19 cellular contexts compared by ENCODE assay signal in genomic region chr21:40819262-40819661, GRCh38. TPM values are rescaled to one million over a fixed set of nuclear protein-coding genes. Genes with fewer than 3 reads are reported as not detected.
A peak's percentile ranks its signal among the peaks of the same experiment; 100 is the strongest.
DNase-seq lines count a peak whose midpoint lies in the region; ATAC-seq and TF ChIP-seq lines count a peak whose summit lies in the region.
"Had no signal": no experiment of that assay in that cellular context is flagged by ENCODE, and none has a peak within 500 bp of the region (broad histone marks: within the 10 kb centered on the region; RNA-seq: fewer than 3 reads in every experiment).

No MANE protein-coding gene starts in this region.

- no peaks in the 10 kb centered on the region for H3K9me3 Mint-ChIP-seq in Caco-2 (ENCODE audit: unreplicated experiment)

- DNase-seq in A673 (ENCODE audit: low spot score) (peak; percentile 17), EH (ENCODE audit: low read depth) (peak; percentile 14), NCI-H69 (lab: John Stamatoyannopoulos, UW) (peak; percentile 37), Caco-2 (no peak)
- DNase-seq: ACHN; AML-193; BE2C; CD4-positive, CD25-positive, alpha-beta regulatory T cell; CD8-positive, alpha-beta T cell; DMS 273 treated with DMSO at 0.1 percent for 48 hours; DMS79; GF-D8; H7; HCEC 1CT had no signal

- H3K4me3 Mint-ChIP-seq in Caco-2 (ENCODE audit: unreplicated experiment), result no peak overlapping the region
- H3K4me3 Mint-ChIP-seq: CD4-positive, CD25-positive, alpha-beta regulatory T cell; CD8-positive, alpha-beta T cell had no signal

- H3K27ac ChIP-seq in A673 (ENCODE audit: low read depth, low read length, poor library complexity, severe bottlenecking), result no peak overlapping the region
- H3K27ac ChIP-seq: 22Rv1, C4-2B had no signal

- H3K27me3 ChIP-seq in A673 (replicated peaks; ENCODE audit: insufficient read depth, low read depth, low read length, poor library complexity), result no peaks in the 10 kb centered on the region
- no peaks in the 10 kb centered on the region for H3K27me3 ChIP-seq in Caco-2 (replicated peaks; ENCODE audit: control insufficient read depth, insufficient read depth, low read length)
- H3K27me3 ChIP-seq: BE2C had no signal

- no peaks in the 10 kb centered on the region for H3K4me1 Mint-ChIP-seq in Caco-2 (ENCODE audit: low read depth, unreplicated experiment)
- H3K4me1 Mint-ChIP-seq: CD4-positive, CD25-positive, alpha-beta regulatory T cell had no signal

- H3K4me3 ChIP-seq in A673 (ENCODE audit: low read depth, low read length, poor library complexity, severe bottlenecking) (no peak overlapping the region), Caco-2 (ENCODE audit: low read depth, low read length) (no peak overlapping the region)

- TF ChIP-seq CTCF in A673 (conservative IDR thresholded peaks at IDR 0.05; ENCODE audit: low read depth, low read length) (no peak), Caco-2 (IDR thresholded peaks at IDR 0.05; ENCODE audit: insufficient read depth in 1 of 2, low read depth in 1 of 2, low read length in 1 of 2, severe bottlenecking in 1 of 2, unreplicated experiment in 1 of 2) (no peak)

- POLR2A ChIA-PET in A673 (lab: Charles Lee; ENCODE audit: low non-redundant PET) (no interaction called here), Caco-2 (lab: Charles Lee) (no interaction called here)

- CTCF ChIA-PET in A673 (lab: Charles Lee) (no interaction called here), Caco-2 (lab: Charles Lee) (no interaction called here)

- H3K4me1 ChIP-seq in A673 (ENCODE audit: insufficient read depth, low read length, poor library complexity, severe bottlenecking) (no peaks in the 10 kb centered on the region), Caco-2 (no peaks in the 10 kb centered on the region)
- H3K4me1 ChIP-seq: BE2C had no signal

- peaks cover 12% of the 10 kb centered on the region for H3K27me3 Mint-ChIP-seq in Caco-2 (ENCODE audit: insufficient read depth, unreplicated experiment)
- H3K27me3 Mint-ChIP-seq: CD4-positive, CD25-positive, alpha-beta regulatory T cell had no signal

- ATAC-seq in GM19023 (IDR thresholded peaks at IDR 0.05; ENCODE audit: unreplicated experiment) (no peak), HG02938 (IDR thresholded peaks at IDR 0.05; ENCODE audit: unreplicated experiment) (no peak)
- ATAC-seq: CD8-positive, alpha-beta T cell had no signal

- no TSS peak for BruUV-seq in A673 (replicated peaks; lab: Mats Ljungman, UMichigan)
- no TSS peak for BruUV-seq in Caco-2 (replicated peaks; lab: Mats Ljungman, UMichigan)

- no peaks in the 10 kb centered on the region for H3K36me3 Mint-ChIP-seq in Caco-2 (ENCODE audit: insufficient read depth, unreplicated experiment)
- H3K36me3 Mint-ChIP-seq: CD4-positive, CD25-positive, alpha-beta regulatory T cell; CD8-positive, alpha-beta T cell had no signal

- H3K9me3 ChIP-seq in A673 (ENCODE audit: low read depth, low read length, poor library complexity, severe bottlenecking) (peaks cover 18% of the 10 kb centered on the region), Caco-2 (no peaks in the 10 kb centered on the region)
- H3K9me3 ChIP-seq: BE2C had no signal

- H3K27ac Mint-ChIP-seq in Caco-2 (ENCODE audit: unreplicated experiment), result no peak overlapping the region
- H3K27ac Mint-ChIP-seq: CD4-positive, CD25-positive, alpha-beta regulatory T cell; CD8-positive, alpha-beta T cell had no signal

- intact Hi-C loops in A673 (cut with micrococcal nuclease; ENCODE audit: unreplicated experiment) (no loop called here), Caco-2 (cut with micrococcal nuclease; ENCODE audit: unreplicated experiment) (no loop called here)

- H3K36me3 ChIP-seq in A673 (ENCODE audit: insufficient read depth, low read length, poor library complexity, severe bottlenecking), result no peaks in the 10 kb centered on the region
- H3K36me3 ChIP-seq in Caco-2 (ENCODE audit: control insufficient read depth, insufficient read depth, low read length), result no peaks in the 10 kb centered on the region
- H3K36me3 ChIP-seq: BE2C had no signal

RNA-seq across cellular contexts. Expression of gene DSCAM, which starts 27.7 kb away (rescaled TPM):
- total RNA-seq in A673 (2021), result not detected in 2 replicates
- not detected in 2 replicates for total RNA-seq in Caco-2 (2022)
- total RNA-seq: CD4-positive, CD25-positive, alpha-beta regulatory T cell; CD8-positive, alpha-beta T cell; G401 had no signal

Comparison
In these comparisons a context has a peak if more than half of its experiments do, and no peak if none do; other contexts are left out.
1. DNase-seq: peak in A673 (single experiment), EH (single experiment) and NCI-H69 (single experiment); none in Caco-2 (0 of 2).